14 cellular contexts compared by ENCODE assay signal in genomic region chr10:30928742-30929141, GRCh38.
DNase-seq lines count a peak whose midpoint lies in the region; ATAC-seq and TF ChIP-seq lines count a peak whose summit lies in the region.
"Had no signal": no experiment of that assay in that cellular context is flagged by ENCODE, and none has a peak within 500 bp of the region (broad histone marks: within the 10 kb centered on the region; RNA-seq: fewer than 3 reads in every experiment).

No MANE protein-coding gene starts in this region.

- no peak for TF ChIP-seq CTCF in mesothelial cell of epicardium (IDR thresholded peaks at IDR 0.05; ENCODE audit: unreplicated experiment)

- no peaks in the 10 kb centered on the region for H3K27me3 Mint-ChIP-seq in T-helper 1 cell treated with Interleukin-12 subunit alpha and Interleukin-12 subunit beta and Interleukin-4 antibody, amounts not matched to agents 30 μg/mL and 1 μg/mL, for 36 hours (ENCODE audit: low read depth)
- H3K27me3 Mint-ChIP-seq in immature natural killer cell (ENCODE audit: low read depth in 3 of 3) (no peaks in the 10 kb centered on the region), mesothelial cell of epicardium (ENCODE audit: low read depth) (no peaks in the 10 kb centered on the region)

- H3K4me3 Mint-ChIP-seq in T-helper 1 cell treated with Interleukin-12 subunit alpha and Interleukin-12 subunit beta and Interleukin-4 antibody, amounts not matched to agents 30 μg/mL and 1 μg/mL, for 36 hours: peak overlapping the region; percentile 59
- peak overlapping the region; percentile 63 to 77 (median 69) for H3K4me3 Mint-ChIP-seq in immature natural killer cell
- no peak overlapping the region for H3K4me3 Mint-ChIP-seq in mesothelial cell of epicardium

- ATAC-seq in GM21390 (IDR thresholded peaks at IDR 0.05; ENCODE audit: unreplicated experiment) (peak; percentile 66), HG03175 (IDR thresholded peaks at IDR 0.05; ENCODE audit: unreplicated experiment) (peak; percentile 67), GM19324 (IDR thresholded peaks at IDR 0.05; ENCODE audit: low FRiP score, unreplicated experiment) (no peak)
- ATAC-seq: left ventricle myocardium superior had no signal

- H3K4me1 Mint-ChIP-seq in T-helper 1 cell treated with Interleukin-12 subunit alpha and Interleukin-12 subunit beta and Interleukin-4 antibody, amounts not matched to agents 30 μg/mL and 1 μg/mL, for 36 hours (ENCODE audit: low read depth): peaks cover 12% of the 10 kb centered on the region
- peaks cover 10 to 14% of the 10 kb centered on the region in 2 donors for H3K4me1 Mint-ChIP-seq in immature natural killer cell
- H3K4me1 Mint-ChIP-seq in mesothelial cell of epicardium: no peaks in the 10 kb centered on the region

- peaks cover 20% of the 10 kb centered on the region for H3K9me3 Mint-ChIP-seq in T-helper 1 cell treated with Interleukin-12 subunit alpha and Interleukin-12 subunit beta and Interleukin-4 antibody, amounts not matched to agents 30 μg/mL and 1 μg/mL, for 36 hours
- peaks cover 7 to 22% (median 15%) of the 10 kb centered on the region in 6 donors for H3K9me3 Mint-ChIP-seq in immature natural killer cell
- peaks cover 22% of the 10 kb centered on the region for H3K9me3 Mint-ChIP-seq in mesothelial cell of epicardium

- peak overlapping the region; percentile 81 for H3K27ac Mint-ChIP-seq in T-helper 1 cell treated with Interleukin-12 subunit alpha and Interleukin-12 subunit beta and Interleukin-4 antibody, amounts not matched to agents 30 μg/mL and 1 μg/mL, for 36 hours
- H3K27ac Mint-ChIP-seq in immature natural killer cell: peak overlapping the region in 5 of 6 donors; percentile 47 to 57 (median 55)
- no peak overlapping the region for H3K27ac Mint-ChIP-seq in mesothelial cell of epicardium

- peaks cover 22% of the 10 kb centered on the region for H3K36me3 Mint-ChIP-seq in T-helper 1 cell treated with Interleukin-12 subunit alpha and Interleukin-12 subunit beta and Interleukin-4 antibody, amounts not matched to agents 30 μg/mL and 1 μg/mL, for 36 hours (ENCODE audit: low read depth)
- H3K36me3 Mint-ChIP-seq in immature natural killer cell: peaks cover 21 to 37% (median 30%) of the 10 kb centered on the region in 3 donors
- peaks cover 27% of the 10 kb centered on the region for H3K36me3 Mint-ChIP-seq in mesothelial cell of epicardium

- DNase-seq in T-helper 1 cell (no peak), immature natural killer cell (no peak), mesothelial cell of epicardium (ENCODE audit: low spot score in 2 of 2, unreplicated experiment in 2 of 2) (no peak), NCI-H524 (lab: John Stamatoyannopoulos, UW) (no peak)
- DNase-seq: 8988T; effector memory CD4-positive, alpha-beta T cell; HCEC 1CT; left ventricle myocardium superior; NCI-H1048; NCI-H69 had no signal
